ENCODE assay signal across 1 cellular context in genomic region chr19:45245826-45246225, GRCh38.
TF ChIP-seq lines count a peak whose summit lies in the region.

No MANE protein-coding gene starts in this region.

TF ChIP-seq in HepG2, 621 proteins besides CTCF, POLR2A, EP300 and RAD21:
- TF ChIP-seq NPAS2 (CRISPR knock-in tag; IDR thresholded peaks at IDR 0.05; ENCODE audit: borderline replicate concordance) (no peak), ZSCAN21 (CRISPR knock-in tag; IDR thresholded peaks at IDR 0.05; ENCODE audit: borderline replicate concordance) (no peak), ZNF121 (CRISPR knock-in tag; IDR thresholded peaks at IDR 0.05) (peak; percentile 83)
